Comparison of ENCODE assay signal across 33 cellular contexts in the genomic region with DNA sequence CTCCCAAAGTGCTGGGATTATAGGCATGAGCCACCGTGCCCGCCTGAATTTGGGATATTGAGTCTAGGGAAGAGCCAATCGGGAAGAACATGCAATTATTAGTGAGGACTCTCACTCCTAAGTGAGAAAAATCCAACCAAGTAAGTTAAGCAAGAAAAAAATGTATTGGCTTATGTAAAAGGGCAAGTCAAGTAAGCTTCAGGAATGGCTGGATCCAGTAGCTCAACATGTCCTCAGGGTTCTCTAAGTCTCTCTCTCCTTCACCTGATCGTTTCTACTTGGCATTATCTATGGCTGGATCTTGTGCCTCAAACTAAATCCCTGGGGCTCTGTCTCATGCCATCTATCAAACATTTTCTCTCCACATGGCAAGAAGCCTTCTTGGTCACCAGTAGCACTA. TPM values are rescaled to one million over a fixed set of nuclear protein-coding genes. Genes with fewer than 3 reads are reported as not detected.
"Had no signal": no experiment of that assay in that cellular context is flagged by ENCODE, and none has a peak within 500 bp of the region (broad histone marks: within the 10 kb centered on the region; RNA-seq: fewer than 3 reads in every experiment).

No MANE protein-coding gene starts in this region.

- H3K9me3 ChIP-seq: suprapubic skin, testis, thyroid gland, upper lobe of right lung, uterus, vagina had no signal

- H3K4me1 ChIP-seq: tibial artery, transverse colon, upper lobe of right lung, uterus had no signal

- H3K27ac ChIP-seq: stomach, suprapubic skin, testis, thoracic aorta, thyroid gland, tibial artery, tibial nerve, transverse colon, upper lobe of left lung, upper lobe of right lung, uterus, vagina had no signal

- ATAC-seq: stimulated activated effector memory CD8-positive, alpha-beta T cell treated with anti-CD3 and anti-CD28 coated beads, Interleukin-12 subunit alpha, Interleukin-12 subunit beta, amount 100 ng/mL, for 72 hours; stimulated activated memory B cell treated with anti-CD40 and anti-IgM and Interleukin-4, amounts not matched to agents 10 μg/mL and 1 μg/mL and 100 μg/mL, for 72 hours; stimulated activated naive B cell treated with anti-CD40 and anti-IgM and Interleukin-4, amounts not matched to agents 10 μg/mL and 1 μg/mL and 100 μg/mL, for 72 hours; stimulated activated naive CD8-positive, alpha-beta T cell treated with anti-CD3 and anti-CD28 coated beads, Interleukin-15, amount 100 ng/mL, for 72 hours; stimulated activated naive CD8-positive, alpha-beta T cell treated with anti-CD3 and anti-CD28 coated beads, Interleukin-15, Interleukin-2, amounts not matched to agents 100 U/mL and 50 U/mL, for 24 hours; upper lobe of right lung had no signal

- H3K4me3 Mint-ChIP-seq: stimulated activated effector memory CD8-positive, alpha-beta T cell treated with anti-CD3 and anti-CD28 coated beads, Interleukin-12 subunit alpha, Interleukin-12 subunit beta, amount 100 ng/mL, for 72 hours; stimulated activated memory B cell treated with anti-CD40 and anti-IgM and Interleukin-4, amounts not matched to agents 10 μg/mL and 1 μg/mL and 100 μg/mL, for 72 hours; stimulated activated naive B cell treated with anti-CD40 and anti-IgM and Interleukin-4, amounts not matched to agents 10 μg/mL and 1 μg/mL and 100 μg/mL, for 72 hours; stimulated activated naive CD8-positive, alpha-beta T cell treated with anti-CD3 and anti-CD28 coated beads, Interleukin-15, amount 100 ng/mL, for 72 hours; stimulated activated naive CD8-positive, alpha-beta T cell treated with anti-CD3 and anti-CD28 coated beads, Interleukin-15, Interleukin-2, amounts not matched to agents 100 ng/mL and 50 ng/mL, for 24 hours; type B pancreatic cell had no signal

- DNase-seq: stimulated activated CD4-positive, alpha-beta T cell treated with anti-CD3 and anti-CD28 coated beads, Interleukin-2, amount 100 ng/mL, for 48 hours; stimulated activated CD4-positive, alpha-beta T cell treated with anti-CD3 and anti-CD28 coated beads, Interleukin-4, amount 100 ng/mL, for 1 hour; stimulated activated CD4-positive, alpha-beta T cell treated with anti-CD3 and anti-CD28 coated beads, Interleukin-4, amount 100 ng/mL, for 24 hours; stimulated activated CD4-positive, alpha-beta T cell treated with anti-CD3 and anti-CD28 coated beads, Interleukin-4, amount 100 ng/mL, for 4 hours; stimulated activated CD8-positive, alpha-beta memory T cell treated with anti-CD3 and anti-CD28 coated beads, Interleukin-4, amount 100 ng/mL, for 48 hours; stimulated activated naive B cell treated with anti-CD40 and anti-IgM and Interleukin-4, amounts not matched to agents 10 μg/mL and 1 μg/mL and 100 μg/mL, for 72 hours; stimulated activated naive CD4-positive, alpha-beta T cell; stimulated activated naive CD4-positive, alpha-beta T cell treated with Interleukin-2 at 50 U/mL for 16 hours; stimulated activated naive CD8-positive, alpha-beta T cell treated with anti-CD3 and anti-CD28 coated beads, Interleukin-15, amount 100 ng/mL, for 72 hours; stimulated activated naive CD8-positive, alpha-beta T cell treated with anti-CD3 and anti-CD28 coated beads, Interleukin-15, Interleukin-2, amounts not matched to agents 100 U/mL and 50 U/mL, for 24 hours; stomach; substantia nigra; testis; thyroid gland; transverse colon; trophoblast cell; upper lobe of left lung; uterus had no signal

- H3K4me3 ChIP-seq: stomach, suprapubic skin, testis, thoracic aorta, thyroid gland, tibial artery, tibial nerve, transverse colon, upper lobe of left lung, upper lobe of right lung, uterus, vagina had no signal

- FAIRE-seq: urothelium cell line had no signal

- H3K36me3 ChIP-seq: stomach, suprapubic skin, thoracic aorta, thyroid gland, tibial nerve, transverse colon, upper lobe of left lung, upper lobe of right lung, uterus, vagina had no signal

- H3K36me3 Mint-ChIP-seq: stimulated activated effector memory CD8-positive, alpha-beta T cell treated with anti-CD3 and anti-CD28 coated beads, Interleukin-12 subunit alpha, Interleukin-12 subunit beta, amount 100 ng/mL, for 72 hours; stimulated activated memory B cell treated with anti-CD40 and anti-IgM and Interleukin-4, amounts not matched to agents 10 μg/mL and 1 μg/mL and 100 μg/mL, for 72 hours; type B pancreatic cell had no signal

- H3K27ac Mint-ChIP-seq: stimulated activated effector memory CD8-positive, alpha-beta T cell treated with anti-CD3 and anti-CD28 coated beads, Interleukin-12 subunit alpha, Interleukin-12 subunit beta, amount 100 ng/mL, for 72 hours; stimulated activated memory B cell treated with anti-CD40 and anti-IgM and Interleukin-4, amounts not matched to agents 10 μg/mL and 1 μg/mL and 100 μg/mL, for 72 hours; stimulated activated naive B cell treated with anti-CD40 and anti-IgM and Interleukin-4, amounts not matched to agents 10 μg/mL and 1 μg/mL and 100 μg/mL, for 72 hours; stimulated activated naive CD8-positive, alpha-beta T cell treated with anti-CD3 and anti-CD28 coated beads, Interleukin-15, amount 100 ng/mL, for 72 hours; stimulated activated naive CD8-positive, alpha-beta T cell treated with anti-CD3 and anti-CD28 coated beads, Interleukin-15, Interleukin-2, amounts not matched to agents 100 ng/mL and 50 ng/mL, for 24 hours; type B pancreatic cell had no signal

- H3K27me3 ChIP-seq: suprapubic skin, testis, thyroid gland, tibial nerve, transverse colon, upper lobe of left lung, upper lobe of right lung, uterus, vagina had no signal

- H3K4me1 Mint-ChIP-seq: stimulated activated effector memory CD8-positive, alpha-beta T cell treated with anti-CD3 and anti-CD28 coated beads, Interleukin-12 subunit alpha, Interleukin-12 subunit beta, amount 100 ng/mL, for 72 hours; stimulated activated memory B cell treated with anti-CD40 and anti-IgM and Interleukin-4, amounts not matched to agents 10 μg/mL and 1 μg/mL and 100 μg/mL, for 72 hours; stimulated activated naive B cell treated with anti-CD40 and anti-IgM and Interleukin-4, amounts not matched to agents 10 μg/mL and 1 μg/mL and 100 μg/mL, for 72 hours; stimulated activated naive CD8-positive, alpha-beta T cell treated with anti-CD3 and anti-CD28 coated beads, Interleukin-15, amount 100 ng/mL, for 72 hours had no signal

RNA-seq across cellular contexts. Expression of a gene that starts 16.1 kb away (rescaled TPM):
- total RNA-seq: suprapubic skin, temporal lobe, thoracic aorta, tibial nerve, transverse colon, upper lobe of left lung, upper lobe of right lung, ureter, urinary bladder, vagina had no signal
- polyA plus RNA-seq: thymus, urinary bladder had no signal
